9 cellular contexts compared by ENCODE assay signal in genomic region chr18:64037812-64038414, GRCh38.
DNase-seq lines count a peak whose midpoint lies in the region; ATAC-seq and TF ChIP-seq lines count a peak whose summit lies in the region.
"Had no signal": no experiment of that assay in that cellular context is flagged by ENCODE, and none has a peak within 500 bp of the region (broad histone marks: within the 10 kb centered on the region; RNA-seq: fewer than 3 reads in every experiment).

No MANE protein-coding gene starts in this region.

- H3K36me3 Mint-ChIP-seq in CD4-positive, alpha-beta T cell (ENCODE audit: low read depth), result no peaks in the 10 kb centered on the region
- H3K36me3 Mint-ChIP-seq in activated naive CD8-positive, alpha-beta T cell treated with anti-CD3 and anti-CD28 coated beads, Interleukin-2, amount 50 U/mL, for 24 hours (ENCODE audit: low read depth), result no peaks in the 10 kb centered on the region

- no peak overlapping the region for H3K4me3 Mint-ChIP-seq in CD4-positive, alpha-beta T cell
- H3K4me3 Mint-ChIP-seq in activated naive CD8-positive, alpha-beta T cell treated with anti-CD3 and anti-CD28 coated beads, Interleukin-2, amount 50 U/mL, for 24 hours, result no peak overlapping the region

- DNase-seq in G401 (ENCODE audit: low spot score) (peak; percentile 51), HuH-7 (ENCODE audit: low spot score) (peak; percentile 63), SHP77 treated with DMSO at 0.1 percent for 48 hours (lab: John Stamatoyannopoulos, UW) (peak; percentile 24), glomerular visceral epithelial cell (ENCODE audit: extremely low spot score) (peak; percentile 14), omental fat pad (ENCODE audit: low spot score) (no peak)
- no peak for DNase-seq in CD4-positive, alpha-beta T cell
- no peak for DNase-seq in activated naive CD8-positive, alpha-beta T cell treated with anti-CD3 and anti-CD28 coated beads, Interleukin-2, amount 50 U/mL, for 24 hours

- in situ Hi-C loops in G401 (cut with HindIII; ENCODE audit: low sequenced_read_pairs), result no loop called here

- TF ChIP-seq CTCF in omental fat pad (IDR thresholded peaks at IDR 0.05), result no peak
- no peak for TF ChIP-seq CTCF in CD4-positive, alpha-beta T cell (IDR thresholded peaks at IDR 0.05)

- no peaks in the 10 kb centered on the region for H3K4me1 Mint-ChIP-seq in CD4-positive, alpha-beta T cell (ENCODE audit: low read depth)
- H3K4me1 Mint-ChIP-seq in activated naive CD8-positive, alpha-beta T cell treated with anti-CD3 and anti-CD28 coated beads, Interleukin-2, amount 50 U/mL, for 24 hours, result no peaks in the 10 kb centered on the region

- H3K27ac Mint-ChIP-seq in CD4-positive, alpha-beta T cell, result no peak overlapping the region
- no peak overlapping the region for H3K27ac Mint-ChIP-seq in activated naive CD8-positive, alpha-beta T cell treated with anti-CD3 and anti-CD28 coated beads, Interleukin-2, amount 50 U/mL, for 24 hours

- no peaks in the 10 kb centered on the region for H3K9me3 Mint-ChIP-seq in CD4-positive, alpha-beta T cell
- H3K9me3 Mint-ChIP-seq in activated naive CD8-positive, alpha-beta T cell treated with anti-CD3 and anti-CD28 coated beads, Interleukin-2, amount 50 U/mL, for 24 hours, result no peaks in the 10 kb centered on the region

- CTCF ChIA-PET in CD4-positive, alpha-beta T cell (lab: Charles Lee), result interaction anchor here (0.9 to 1.2 kb wide), 2 partner anchors 12 to 15 kb away, joined by 3 read pairs; no protein-coding TSS in a partner anchor

- POLR2A ChIA-PET in CD4-positive, alpha-beta T cell (lab: Charles Lee), result no interaction called here

- peaks cover 11% of the 10 kb centered on the region for H3K27me3 Mint-ChIP-seq in CD4-positive, alpha-beta T cell
- peaks cover 3% of the 10 kb centered on the region for H3K27me3 Mint-ChIP-seq in activated naive CD8-positive, alpha-beta T cell treated with anti-CD3 and anti-CD28 coated beads, Interleukin-2, amount 50 U/mL, for 24 hours

- H3K27ac ChIP-seq in CD4-positive, alpha-beta T cell (ENCODE audit: low read depth, low read length), result no peak overlapping the region
- H3K27ac ChIP-seq: skin epidermis had no signal

- no peaks in the 10 kb centered on the region for H3K9me3 ChIP-seq in CD4-positive, alpha-beta T cell (ENCODE audit: control insufficient read depth, low read length)

- ATAC-seq in GM21515 (IDR thresholded peaks at IDR 0.05; ENCODE audit: unreplicated experiment) (peak; percentile 65), omental fat pad (ENCODE audit: low FRiP score) (no peak)
- ATAC-seq in CD4-positive, alpha-beta T cell (ENCODE audit: poor library complexity), result no peak
- ATAC-seq in activated naive CD8-positive, alpha-beta T cell treated with anti-CD3 and anti-CD28 coated beads, Interleukin-2, amount 50 U/mL, for 24 hours, result no peak

- intact Hi-C loops in CD4-positive, alpha-beta T cell (cut with DNase I, micrococcal nuclease), result no loop called here

- H3K27me3 ChIP-seq in CD4-positive, alpha-beta T cell (ENCODE audit: control insufficient read depth, insufficient read depth, low read length), result peaks cover 3% of the 10 kb centered on the region

Comparison
In these comparisons a context has a peak if more than half of its experiments do, and no peak if none do; other contexts are left out.
1. DNase-seq: peak in G401 (single experiment), HuH-7 (single experiment), SHP77 treated with DMSO at 0.1 percent for 48 hours (single experiment) and glomerular visceral epithelial cell (single experiment); none in omental fat pad (single experiment), CD4-positive, alpha-beta T cell (0 of 10) and activated naive CD8-positive, alpha-beta T cell treated with anti-CD3 and anti-CD28 coated beads, Interleukin-2, amount 50 U/mL, for 24 hours (single experiment).